ENCODE assay signal across 19 cellular contexts in genomic region chr17:49523196-49523595, GRCh38. TPM values are rescaled to one million over a fixed set of nuclear protein-coding genes. Genes with fewer than 3 reads are reported as not detected.
A peak's percentile ranks its signal among the peaks of the same experiment; 100 is the strongest.
DNase-seq lines count a peak whose midpoint lies in the region; ATAC-seq and TF ChIP-seq lines count a peak whose summit lies in the region.
"Had no signal": no experiment of that assay in that cellular context is flagged by ENCODE, and none has a peak within 500 bp of the region (broad histone marks: within the 10 kb centered on the region; RNA-seq: fewer than 3 reads in every experiment).

No MANE protein-coding gene starts in this region.

- intact Hi-C loops in CD4-positive, alpha-beta T cell (cut with DNase I, micrococcal nuclease) = no loop called here

- peaks cover 12% of the 10 kb centered on the region for H3K4me1 Mint-ChIP-seq in CD4-positive, alpha-beta T cell (ENCODE audit: low read depth)
- peaks cover 3% of the 10 kb centered on the region for H3K4me1 Mint-ChIP-seq in activated naive CD8-positive, alpha-beta T cell treated with anti-CD3 and anti-CD28 coated beads, Interleukin-2, amount 50 U/mL, for 24 hours
- H3K4me1 Mint-ChIP-seq in stimulated activated effector memory CD8-positive, alpha-beta T cell treated with anti-CD3 and anti-CD28 coated beads, Interleukin-12 subunit alpha, Interleukin-12 subunit beta, amount 100 ng/mL, for 72 hours = peaks cover 6% of the 10 kb centered on the region

- no peaks in the 10 kb centered on the region for H3K27me3 Mint-ChIP-seq in CD4-positive, alpha-beta T cell
- H3K27me3 Mint-ChIP-seq in activated naive CD8-positive, alpha-beta T cell treated with anti-CD3 and anti-CD28 coated beads, Interleukin-2, amount 50 U/mL, for 24 hours = peaks cover 4% of the 10 kb centered on the region

- no peak overlapping the region for H3K4me3 Mint-ChIP-seq in CD4-positive, alpha-beta T cell
- no peak overlapping the region for H3K4me3 Mint-ChIP-seq in activated naive CD8-positive, alpha-beta T cell treated with anti-CD3 and anti-CD28 coated beads, Interleukin-2, amount 50 U/mL, for 24 hours
- no peak overlapping the region for H3K4me3 Mint-ChIP-seq in stimulated activated effector memory CD8-positive, alpha-beta T cell treated with anti-CD3 and anti-CD28 coated beads, Interleukin-12 subunit alpha, Interleukin-12 subunit beta, amount 100 ng/mL, for 72 hours

- ATAC-seq in SK-N-SH treated with all-trans-retinoic acid at 6 μM for 48 hours = no peak
- no peak for ATAC-seq in CD4-positive, alpha-beta T cell (ENCODE audit: poor library complexity)
- no peak for ATAC-seq in activated naive CD8-positive, alpha-beta T cell treated with anti-CD3 and anti-CD28 coated beads, Interleukin-2, amount 50 U/mL, for 24 hours
- no peak for ATAC-seq in stimulated activated effector memory CD8-positive, alpha-beta T cell treated with anti-CD3 and anti-CD28 coated beads, Interleukin-12 subunit alpha, Interleukin-12 subunit beta, amount 100 ng/mL, for 72 hours

- peaks cover 4% of the 10 kb centered on the region; the same call in 1 of the 2 replicates for H3K27me3 ChIP-seq in SK-N-SH (ENCODE audit: insufficient read depth)
- H3K27me3 ChIP-seq in CD4-positive, alpha-beta T cell (ENCODE audit: control insufficient read depth, insufficient read depth, low read length) = no peaks in the 10 kb centered on the region
- peaks cover 33% of the 10 kb centered on the region for H3K27me3 ChIP-seq in osteoblast (ENCODE audit: insufficient read depth, low read length)

- H3K4me2 ChIP-seq in SK-N-SH (no peak overlapping the region), osteoblast (ENCODE audit: insufficient read depth, low read length) (no peak overlapping the region)
- H3K4me2 ChIP-seq: KMS-11 had no signal

- H3K36me3 Mint-ChIP-seq in CD4-positive, alpha-beta T cell (ENCODE audit: low read depth) = no peaks in the 10 kb centered on the region
- H3K36me3 Mint-ChIP-seq in activated naive CD8-positive, alpha-beta T cell treated with anti-CD3 and anti-CD28 coated beads, Interleukin-2, amount 50 U/mL, for 24 hours (ENCODE audit: low read depth) = no peaks in the 10 kb centered on the region
- H3K36me3 Mint-ChIP-seq in stimulated activated effector memory CD8-positive, alpha-beta T cell treated with anti-CD3 and anti-CD28 coated beads, Interleukin-12 subunit alpha, Interleukin-12 subunit beta, amount 100 ng/mL, for 72 hours = no peaks in the 10 kb centered on the region

- H4K20me1 ChIP-seq in SK-N-SH (ENCODE audit: insufficient read depth) = no peaks in the 10 kb centered on the region
- no peaks in the 10 kb centered on the region for H4K20me1 ChIP-seq in osteoblast (ENCODE audit: insufficient read depth, low read length)

- H3K9ac ChIP-seq in SK-N-SH = no peak overlapping the region
- H3K9ac ChIP-seq: KMS-11 had no signal

- H3K9me2 ChIP-seq in SK-N-SH = no peaks in the 10 kb centered on the region

- no peak for TF ChIP-seq RAD21 in SK-N-SH (IDR thresholded peaks at IDR 0.05; ENCODE audit: low read length)

- H3K27ac Mint-ChIP-seq in CD4-positive, alpha-beta T cell = peak overlapping the region; percentile 5
- peak overlapping the region; percentile 61 for H3K27ac Mint-ChIP-seq in activated naive CD8-positive, alpha-beta T cell treated with anti-CD3 and anti-CD28 coated beads, Interleukin-2, amount 50 U/mL, for 24 hours
- no peak overlapping the region for H3K27ac Mint-ChIP-seq in stimulated activated effector memory CD8-positive, alpha-beta T cell treated with anti-CD3 and anti-CD28 coated beads, Interleukin-12 subunit alpha, Interleukin-12 subunit beta, amount 100 ng/mL, for 72 hours
- H3K27ac Mint-ChIP-seq: CD14-positive monocyte had no signal

- peak overlapping the region in 1 of 2 experiments; percentile 66; a peak in 1 of 4 replicates for H3K27ac ChIP-seq in SK-N-SH (ENCODE audit: low read depth in 2 of 2, low read length in 1 of 2)
- no peak overlapping the region for H3K27ac ChIP-seq in CD4-positive, alpha-beta T cell (ENCODE audit: low read depth, low read length)
- no peak overlapping the region for H3K27ac ChIP-seq in osteoblast (ENCODE audit: low read depth, low read length)
- H3K27ac ChIP-seq: 22Rv1, KMS-11 had no signal

- no peak for TF ChIP-seq EP300 in SK-N-SH (IDR thresholded peaks at IDR 0.05; ENCODE audit: borderline replicate concordance in 1 of 2, low read depth in 1 of 2, low read length in 1 of 2)

- no peaks in the 10 kb centered on the region for H3K9me3 Mint-ChIP-seq in CD4-positive, alpha-beta T cell
- H3K9me3 Mint-ChIP-seq in activated naive CD8-positive, alpha-beta T cell treated with anti-CD3 and anti-CD28 coated beads, Interleukin-2, amount 50 U/mL, for 24 hours = no peaks in the 10 kb centered on the region
- no peaks in the 10 kb centered on the region for H3K9me3 Mint-ChIP-seq in stimulated activated effector memory CD8-positive, alpha-beta T cell treated with anti-CD3 and anti-CD28 coated beads, Interleukin-12 subunit alpha, Interleukin-12 subunit beta, amount 100 ng/mL, for 72 hours

- H3K9me3 ChIP-seq in SK-N-SH = no peaks in the 10 kb centered on the region
- H3K9me3 ChIP-seq in CD4-positive, alpha-beta T cell (ENCODE audit: control insufficient read depth, low read length) = no peaks in the 10 kb centered on the region
- no peaks in the 10 kb centered on the region for H3K9me3 ChIP-seq in osteoblast (ENCODE audit: low read depth, low read length)

- DNase-seq in SK-N-SH (peak; percentile 31), osteoblast (ENCODE audit: insufficient read length, low spot score, missing footprints) (peak; percentile 51), germinal center (ENCODE audit: low spot score) (no peak), cerebellar cortex (ENCODE audit: low spot score) (no peak)
- DNase-seq in CD4-positive, alpha-beta T cell = no peak
- no peak for DNase-seq in activated naive CD8-positive, alpha-beta T cell treated with anti-CD3 and anti-CD28 coated beads, Interleukin-2, amount 50 U/mL, for 24 hours
- DNase-seq in stimulated activated effector memory CD8-positive, alpha-beta T cell treated with anti-CD3 and anti-CD28 coated beads, Interleukin-12 subunit alpha, Interleukin-12 subunit beta, amount 100 ng/mL, for 72 hours (ENCODE audit: low spot score in 2 of 2) = no peak
- DNase-seq: ACHN, AML-193, GDM1, IMR-90, MV-4-11, NCI-H2081, NCI-H526 treated with DMSO at 0.1 percent for 48 hours, Right ventricle myocardium superior had no signal

- H3K36me3 ChIP-seq in SK-N-SH (replicated peaks in 1 of 2; ENCODE audit: control insufficient read depth in 1 of 2, insufficient read depth in 2 of 2, low read length in 1 of 2) (no peaks in the 10 kb centered on the region), osteoblast (ENCODE audit: insufficient read depth, low read length) (no peaks in the 10 kb centered on the region)

- TF ChIP-seq CTCF in SK-N-SH (IDR thresholded peaks at IDR 0.05) (no peak), osteoblast (IDR thresholded peaks at IDR 0.05; ENCODE audit: extremely low read depth, low read depth, low read length) (no peak)
- no peak for TF ChIP-seq CTCF in CD4-positive, alpha-beta T cell (IDR thresholded peaks at IDR 0.05)

- no peaks in the 10 kb centered on the region for H3K79me2 ChIP-seq in SK-N-SH (ENCODE audit: insufficient read depth)
- H3K79me2 ChIP-seq in osteoblast (ENCODE audit: insufficient read depth, low read length) = no peaks in the 10 kb centered on the region

- H3K4me1 ChIP-seq in SK-N-SH (ENCODE audit: control insufficient read depth in 1 of 2, insufficient read depth in 2 of 2, low read depth in 1 of 2, low read length in 1 of 2) (peaks cover 0 to 62% of the 10 kb centered on the region in 2 experiments; a peak in 1 of 4 replicates), osteoblast (ENCODE audit: insufficient read depth, low read length) (peaks cover 2% of the 10 kb centered on the region)

- CTCF ChIA-PET in SK-N-SH (lab: Yijun Ruan, JAX) = interaction anchor here (0.9 to 11.7 kb wide), 10 partner anchors 8 to 115 kb away, joined by 3 to 144 read pairs (median 9); partner anchors contain the start of gene NGFR
- CTCF ChIA-PET in CD4-positive, alpha-beta T cell (lab: Charles Lee) = interaction anchor here (0.7 kb wide), 1 partner anchor 27 kb away, joined by 3 read pairs; no protein-coding TSS in a partner anchor

- H3K4me3 ChIP-seq in SK-N-SH (ENCODE audit: low read depth in 2 of 2, low read length in 1 of 2) (no peak overlapping the region), osteoblast (ENCODE audit: insufficient read depth, low read length) (no peak overlapping the region)

- H2AFZ ChIP-seq in SK-N-SH (ENCODE audit: low read depth) (no peak overlapping the region), osteoblast (ENCODE audit: low read length) (no peak overlapping the region)

- H3F3A ChIP-seq in SK-N-SH (replicated peaks; ENCODE audit: insufficient read depth) = no peaks in the 10 kb centered on the region

- POLR2A ChIA-PET in SK-N-SH (lab: Yijun Ruan, JAX) = interaction anchor here (1.2 kb wide), 2 partner anchors 8 to 29 kb away, joined by 3 to 9 read pairs; partner anchors contain the start of gene NGFR
- POLR2A ChIA-PET in CD4-positive, alpha-beta T cell (lab: Charles Lee) = no interaction called here

- WGBS in SK-N-SH (ENCODE audit: low lambda C conversion rate) = 80% methylated on average over 5 of the region's 5 CpGs

RNA-seq across cellular contexts. Expression of gene NGFR, which starts 28.1 kb away (rescaled TPM):
- 0.44 and 0.76 TPM in 2 replicates for polyA plus RNA-seq in SK-N-SH (2012; rRNA removed)
- 0.37 and 0.59 TPM in 2 replicates for polyA plus RNA-seq in SK-N-SH (2012; cell fraction: cytosol; rRNA removed)
- 0.52 and 0.66 TPM in 2 replicates for polyA plus RNA-seq in SK-N-SH (2012; cell fraction: nucleus; rRNA removed)
- under 1 TPM; 0.11 to 0.22 TPM for total RNA-seq in CD4-positive, alpha-beta T cell
- total RNA-seq in osteoblast = under 0.01 and 0.29 TPM in 2 replicates

RNA-seq across cellular contexts. Expression of gene NXPH3, which starts 52.5 kb away (rescaled TPM):
- polyA plus RNA-seq in SK-N-SH (2012; rRNA removed) = 0.30 and 0.31 TPM in 2 replicates
- polyA plus RNA-seq in SK-N-SH (2012; cell fraction: cytosol; rRNA removed) = 0.14 and 0.16 TPM in 2 replicates
- 0.25 and 0.34 TPM in 2 replicates for polyA plus RNA-seq in SK-N-SH (2012; cell fraction: nucleus; rRNA removed)
- total RNA-seq in CD4-positive, alpha-beta T cell = not detected
- total RNA-seq in osteoblast = 1.8 and 3.3 TPM in 2 replicates
- polyA plus RNA-seq: CD14-positive monocyte had no signal

Comparison
In these comparisons a context has a peak if more than half of its experiments do, and no peak if none do; other contexts are left out.
1. DNase-seq: peak in SK-N-SH (single experiment) and osteoblast (single experiment); none in CD4-positive, alpha-beta T cell (0 of 10), activated naive CD8-positive, alpha-beta T cell treated with anti-CD3 and anti-CD28 coated beads, Interleukin-2, amount 50 U/mL, for 24 hours (single experiment), germinal center (single experiment), cerebellar cortex (single experiment) and stimulated activated effector memory CD8-positive, alpha-beta T cell treated with anti-CD3 and anti-CD28 coated beads, Interleukin-12 subunit alpha, Interleukin-12 subunit beta, amount 100 ng/mL, for 72 hours (0 of 2).